20 cellular contexts compared by ENCODE assay signal in the genomic region with DNA sequence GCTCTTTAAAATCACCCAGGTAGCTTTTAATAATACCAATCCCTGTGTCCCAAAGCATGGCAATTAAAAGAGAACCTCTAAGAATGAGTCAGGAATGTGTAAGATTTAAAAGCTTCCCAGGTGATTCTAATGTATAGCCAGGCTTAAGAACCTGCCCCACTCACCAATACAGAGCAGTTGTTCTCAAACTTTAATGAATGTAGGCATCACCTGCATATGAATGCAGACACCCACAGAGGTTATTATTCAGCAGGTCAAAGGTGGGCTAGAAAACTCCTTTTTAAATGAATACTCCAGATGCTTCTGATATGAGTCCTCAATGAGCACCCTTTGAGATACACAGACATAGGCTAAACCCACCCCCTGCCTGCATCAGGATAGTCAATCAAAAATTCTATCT.
DNase-seq lines count a peak whose midpoint lies in the region; ATAC-seq, FAIRE-seq and TF ChIP-seq lines count a peak whose summit lies in the region.
"Had no signal": no experiment of that assay in that cellular context is flagged by ENCODE, and none has a peak within 500 bp of the region (broad histone marks: within the 10 kb centered on the region; RNA-seq: fewer than 3 reads in every experiment).

No MANE protein-coding gene starts in this region.

- TF ChIP-seq POLR2A in H1 (IDR thresholded peaks at IDR 0.05; ENCODE audit: control extremely low read depth in 1 of 2, low read depth in 2 of 2, low read length in 2 of 2) = no peak

- H3K27ac ChIP-seq in GM23338 (ENCODE audit: low read depth) (peak overlapping the region; percentile 91), H1 (ENCODE audit: low read depth, low read length) (no peak overlapping the region), iPS-18a (ENCODE audit: low read length) (peak overlapping the region; percentile 72)
- H3K27ac ChIP-seq: SJCRH30 had no signal

- H4K20me1 ChIP-seq in GM23338 (replicated peaks; ENCODE audit: insufficient read depth) (no peaks in the 10 kb centered on the region), H1 (replicated peaks in 1 of 2; ENCODE audit: control insufficient read depth in 1 of 2, insufficient read depth in 2 of 2, low read length in 2 of 2) (no peaks in the 10 kb centered on the region)

- H3F3A ChIP-seq in GM23338 (replicated peaks; ENCODE audit: low read depth) = no peaks in the 10 kb centered on the region

- TF ChIP-seq RAD21 in H1 (IDR thresholded peaks at IDR 0.05 in 1 of 2, conservative IDR thresholded peaks at IDR 0.05 in 1 of 2; ENCODE audit: low read depth in 2 of 2, low read length in 2 of 2) = no peak

- peak overlapping the region; percentile 94 for H3K27ac Mint-ChIP-seq in GM23338
- H3K27ac Mint-ChIP-seq: CD4-positive, alpha-beta memory T cell had no signal

- H3K36me3 ChIP-seq in GM23338 (ENCODE audit: insufficient read depth) (0 out of 2 replicates have a peak, but pooled peaks cover 5% of the 10 kb centered on the region), H1 (ENCODE audit: control insufficient read depth in 2 of 4, insufficient read depth in 4 of 4, low read length in 3 of 4) (no peaks in the 10 kb centered on the region), iPS-18a (ENCODE audit: control insufficient read depth, low read depth, low read length) (no peaks in the 10 kb centered on the region), MG63 (no peaks in the 10 kb centered on the region)
- H3K36me3 ChIP-seq: HAP-1, SJCRH30 had no signal

- no peaks in the 10 kb centered on the region for H3K27me3 Mint-ChIP-seq in GM23338 (ENCODE audit: insufficient read depth, low read depth, poor library complexity)

- H3K36me3 Mint-ChIP-seq in GM23338 (ENCODE audit: low read depth) = peaks cover 19% of the 10 kb centered on the region; the same call in 2 of the 3 replicates
- H3K36me3 Mint-ChIP-seq: CD4-positive, alpha-beta memory T cell had no signal

- FAIRE-seq in H1 (lab: Jason Lieb, UNC) = peak; percentile 48
- FAIRE-seq: A204.1, GM12891, HTR-8/SVneo had no signal

- H3K4me1 ChIP-seq in GM23338 (ENCODE audit: insufficient read depth) (peaks cover 52% of the 10 kb centered on the region), H1 (replicated peaks in 1 of 4; ENCODE audit: control insufficient read depth in 3 of 4, insufficient read depth in 4 of 4, low read length in 3 of 4) (peaks cover 0 to 14% (median 4%) of the 10 kb centered on the region in 4 experiments; a peak in 2 of 7 replicates), iPS-18a (ENCODE audit: control insufficient read depth, low read depth, low read length) (peaks cover 26% of the 10 kb centered on the region)
- H3K4me1 ChIP-seq: HAP-1 had no signal

- no peak overlapping the region for H2BK5ac ChIP-seq in H1 (ENCODE audit: low read depth, low read length)

- no peak overlapping the region for H4K5ac ChIP-seq in H1 (ENCODE audit: insufficient read length, low read depth, low read length)

- H3K14ac ChIP-seq in H1 (ENCODE audit: insufficient read length) = no peak overlapping the region

- H3K79me2 ChIP-seq in GM23338 (replicated peaks; ENCODE audit: insufficient read depth) = no peaks in the 10 kb centered on the region
- no peaks in the 10 kb centered on the region for H3K79me2 ChIP-seq in H1 (ENCODE audit: control insufficient read depth in 1 of 2, insufficient read depth in 2 of 2, low read length in 2 of 2)

- TF ChIP-seq EP300 in H1 (IDR thresholded peaks at IDR 0.05; ENCODE audit: borderline replicate concordance in 1 of 2, low read depth in 2 of 2, low read length in 2 of 2) = no peak

- no peak overlapping the region for H4K8ac ChIP-seq in H1 (ENCODE audit: extremely low read depth, insufficient read depth, low read length)

- H3K4me2 ChIP-seq in GM23338 = peak overlapping the region; percentile 10
- H3K4me2 ChIP-seq in H1 (ENCODE audit: insufficient read depth in 1 of 2, low read depth in 2 of 2, low read length in 2 of 2) = peak overlapping the region; percentile 0 to 44; a peak in 2 of 4 replicates

- H3K23ac ChIP-seq in H1 (ENCODE audit: insufficient read length) = no peak overlapping the region

- H2AK5ac ChIP-seq in H1 (ENCODE audit: low read depth, low read length) = no peak overlapping the region

- H2AFZ ChIP-seq in GM23338 (no peak overlapping the region), H1 (ENCODE audit: low read length) (no peak overlapping the region)

- no peaks in the 10 kb centered on the region for H3K9me2 ChIP-seq in GM23338 (ENCODE audit: insufficient read depth)

- POLR2A ChIA-PET in H1 (lab: Charles Lee; ENCODE audit: partially characterized antibody) = no interaction called here

- no peak overlapping the region for H3K18ac ChIP-seq in H1 (ENCODE audit: extremely low read depth, low read length)

- no peak overlapping the region for H4K91ac ChIP-seq in H1 (replicated peaks; ENCODE audit: insufficient read length, low read length)

- H3K9me3 Mint-ChIP-seq in GM23338 = peaks cover 20% of the 10 kb centered on the region

- no peak overlapping the region for H2BK15ac ChIP-seq in H1 (ENCODE audit: low read length)

- no peaks in the 10 kb centered on the region for H3K79me1 ChIP-seq in H1 (ENCODE audit: low read depth, low read length)

- peaks cover 43% of the 10 kb centered on the region for H3K4me1 Mint-ChIP-seq in GM23338
- H3K4me1 Mint-ChIP-seq: CD4-positive, alpha-beta memory T cell had no signal

- CTCF ChIA-PET in H1 (lab: Charles Lee; ENCODE audit: partially characterized antibody) = no interaction called here

- H3K9me3 ChIP-seq in H1 (ENCODE audit: insufficient read depth in 2 of 2, low read depth in 1 of 2, low read length in 1 of 2) = no peaks in the 10 kb centered on the region
- H3K9me3 ChIP-seq in iPS-18a (ENCODE audit: control insufficient read depth, low read depth, low read length) = no peaks in the 10 kb centered on the region
- H3K9me3 ChIP-seq in MG63 = 0 out of 2 replicates have a peak, but pooled peaks cover 2% of the 10 kb centered on the region
- H3K9me3 ChIP-seq: HAP-1 had no signal

- H3K23me2 ChIP-seq in H1 (ENCODE audit: low read depth, low read length) = no peaks in the 10 kb centered on the region

- ATAC-seq in GM23338 (peak; percentile 98), GM18909 (IDR thresholded peaks at IDR 0.05; ENCODE audit: poor library complexity, unreplicated experiment) (no peak)

- no peak overlapping the region for H3K4me3 ChIP-seq in GM23338
- H3K4me3 ChIP-seq in H1 (ENCODE audit: extremely low read depth in 1 of 4, insufficient read depth in 2 of 4, low read depth in 3 of 4, low read length in 4 of 4) = peak overlapping the region in 1 of 4 experiments; percentile 29; a peak in 1 of 8 replicates
- peak overlapping the region; percentile 15 for H3K4me3 ChIP-seq in iPS-18a (ENCODE audit: low read length)
- no peak overlapping the region for H3K4me3 ChIP-seq in MG63
- H3K4me3 ChIP-seq: HAP-1, SJCRH30 had no signal

- H3K4me3 Mint-ChIP-seq in GM23338 = peak overlapping the region; percentile 18; the same call in 2 of the 3 replicates
- H3K4me3 Mint-ChIP-seq: CD4-positive, alpha-beta memory T cell had no signal

- no peak overlapping the region for H2BK120ac ChIP-seq in H1 (replicated peaks; ENCODE audit: low read depth, low read length)

- no peak overlapping the region for H2BK12ac ChIP-seq in H1 (ENCODE audit: low read depth, low read length)

- H3K4ac ChIP-seq in H1 (replicated peaks; ENCODE audit: insufficient read length, low read depth, low read length) = no peak overlapping the region

- DNase-seq in GM23338 (ENCODE audit: low spot score) = peak; percentile 43
- DNase-seq in NCI-H146 treated with DMSO at 0.1 percent for 48 hours (lab: John Stamatoyannopoulos, UW; ENCODE audit: unreplicated experiment) = peak; percentile 77
- peak in 1 of 2 experiments; percentile 13 for DNase-seq in H1 (ENCODE audit: low read depth in 1 of 2, low spot score in 2 of 2)
- DNase-seq in NCI-H187 (lab: John Stamatoyannopoulos, UW) = no peak
- no peak for DNase-seq in A172 (ENCODE audit: low spot score)
- DNase-seq in MG63 = no peak
- DNase-seq: Calu3; CD4-positive, alpha-beta memory T cell; NCI-H1105; NCI-H1694 treated with DMSO at 0.1 percent for 48 hours; NCI-H2107; NCI-H510A; NCI-H82; SJCRH30 had no signal

- TF ChIP-seq CTCF in GM23338 (conservative IDR thresholded peaks at IDR 0.05; ENCODE audit: low read depth in 2 of 2) (no peak), H1 (IDR thresholded peaks at IDR 0.05; ENCODE audit: control extremely low read depth in 1 of 3, insufficient read depth in 1 of 3, low read depth in 1 of 3, low read length in 3 of 3) (no peak)

- H2BK20ac ChIP-seq in H1 (ENCODE audit: low read length) = no peak overlapping the region

- H3K56ac ChIP-seq in H1 (replicated peaks; ENCODE audit: insufficient read length, low read depth, low read length) = no peak overlapping the region

- H3K27me3 ChIP-seq in GM23338 (ENCODE audit: insufficient read depth) = no peaks in the 10 kb centered on the region
- no peaks in the 10 kb centered on the region for H3K27me3 ChIP-seq in H1 (replicated peaks in 1 of 4; ENCODE audit: control insufficient read depth in 3 of 4, extremely low read depth in 1 of 4, insufficient read depth in 3 of 4, low read length in 3 of 4)
- no peaks in the 10 kb centered on the region for H3K27me3 ChIP-seq in iPS-18a (ENCODE audit: control insufficient read depth, insufficient read depth, low read length)
- H3K27me3 ChIP-seq in MG63 = no peaks in the 10 kb centered on the region
- H3K27me3 ChIP-seq: SJCRH30 had no signal

- H3K9ac ChIP-seq in H1 (replicated peaks in 1 of 4; ENCODE audit: extremely low read depth in 1 of 4, low read depth in 3 of 4, low read length in 3 of 4) (no peak overlapping the region), iPS-18a (ENCODE audit: low read length) (no peak overlapping the region)

TF ChIP-seq in GM23338, 12 proteins besides CTCF, POLR2A, EP300 and RAD21 (continues in another document):
- TF ChIP-seq, protein P1, sequence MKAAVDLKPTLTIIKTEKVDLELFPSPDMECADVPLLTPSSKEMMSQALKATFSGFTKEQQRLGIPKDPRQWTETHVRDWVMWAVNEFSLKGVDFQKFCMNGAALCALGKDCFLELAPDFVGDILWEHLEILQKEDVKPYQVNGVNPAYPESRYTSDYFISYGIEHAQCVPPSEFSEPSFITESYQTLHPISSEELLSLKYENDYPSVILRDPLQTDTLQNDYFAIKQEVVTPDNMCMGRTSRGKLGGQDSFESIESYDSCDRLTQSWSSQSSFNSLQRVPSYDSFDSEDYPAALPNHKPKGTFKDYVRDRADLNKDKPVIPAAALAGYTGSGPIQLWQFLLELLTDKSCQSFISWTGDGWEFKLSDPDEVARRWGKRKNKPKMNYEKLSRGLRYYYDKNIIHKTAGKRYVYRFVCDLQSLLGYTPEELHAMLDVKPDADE (IDR thresholded peaks at IDR 0.05) = no peak

TF ChIP-seq in H1, 55 proteins besides CTCF, POLR2A, EP300 and RAD21 (continues in another document):
- 0 out of 2 replicates have a peak, but pooled peaks have one; percentile 32 for TF ChIP-seq POU5F1 (IDR thresholded peaks at IDR 0.05; ENCODE audit: low read depth, low read length)

Comparison
In these comparisons a context has a peak if more than half of its experiments do, and no peak if none do; other contexts are left out.
1. DNase-seq: peak in GM23338 (single experiment) and NCI-H146 treated with DMSO at 0.1 percent for 48 hours (single experiment); none in NCI-H187 (0 of 2), A172 (single experiment) and MG63 (single experiment).